In the genomic region with DNA sequence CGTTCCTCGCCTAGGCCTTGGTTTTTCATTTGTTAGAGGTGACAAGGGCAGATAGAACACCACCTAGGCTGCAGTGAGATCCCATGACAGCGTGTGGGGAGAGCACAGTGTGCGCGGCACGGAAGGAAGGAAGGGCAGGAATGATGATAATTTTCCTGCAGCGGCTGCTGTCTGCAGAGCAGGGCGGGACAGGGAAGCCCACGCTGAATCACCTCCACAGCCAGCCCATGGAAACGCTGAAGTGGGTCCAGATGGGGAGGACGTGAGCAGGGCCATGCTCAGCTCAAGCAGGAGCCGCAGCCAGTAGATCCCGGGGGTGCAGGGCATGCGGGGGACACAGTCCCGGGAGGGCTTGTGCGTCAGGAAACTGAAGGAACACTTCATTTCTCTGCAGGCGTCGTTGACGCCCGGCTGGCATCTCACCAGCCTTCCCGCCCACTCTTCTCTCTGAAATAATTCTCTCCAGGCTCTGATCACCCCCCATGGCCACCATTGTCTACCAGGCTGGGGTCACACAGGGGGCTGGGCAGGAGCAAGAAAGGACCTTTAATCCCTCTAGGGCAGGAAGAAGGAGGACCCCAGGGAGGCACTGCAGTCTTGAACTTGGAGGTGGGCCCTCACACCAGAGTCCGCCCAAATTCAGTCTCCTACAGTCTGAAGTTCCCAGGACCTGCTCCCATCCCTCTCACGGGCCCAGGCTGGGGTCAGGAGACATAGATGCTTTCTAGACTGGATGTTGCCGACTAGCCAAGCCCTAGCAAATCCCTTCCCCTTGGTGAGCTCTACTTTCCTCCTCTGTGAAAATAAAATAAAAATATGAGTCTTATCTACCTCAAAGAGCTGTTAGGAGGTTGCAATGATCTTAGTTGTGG, we compare ENCODE assay signal across 10 cellular contexts. TPM values are rescaled to one million over a fixed set of nuclear protein-coding genes. Genes with fewer than 3 reads are reported as not detected.
A peak's percentile ranks its signal among the peaks of the same experiment; 100 is the strongest.
DNase-seq lines count a peak whose midpoint lies in the region; ATAC-seq, FAIRE-seq and TF ChIP-seq lines count a peak whose summit lies in the region.
"Had no signal": no experiment of that assay in that cellular context is flagged by ENCODE, and none has a peak within 500 bp of the region (broad histone marks: within the 10 kb centered on the region; RNA-seq: fewer than 3 reads in every experiment).

No MANE protein-coding gene starts in this region.

- no peaks in the 10 kb centered on the region for H3K27me3 ChIP-seq in stomach

- no peaks in the 10 kb centered on the region for H3K36me3 ChIP-seq in kidney (ENCODE audit: control insufficient read depth in 1 of 2, insufficient read depth in 2 of 2, low read length in 2 of 2)
- no peaks in the 10 kb centered on the region for H3K36me3 ChIP-seq in stomach

- ATAC-seq in GM21515 (IDR thresholded peaks at IDR 0.05; ENCODE audit: unreplicated experiment), result no peak
- ATAC-seq in stimulated activated naive B cell treated with anti-CD40 and anti-IgM and Interleukin-4, amounts not matched to agents 10 μg/mL and 1 μg/mL and 100 μg/mL, for 72 hours (replicated peaks), result no peak

- no peak overlapping the region for H3K9ac ChIP-seq in kidney (ENCODE audit: low read length in 2 of 2)

- no peak overlapping the region for H3K4me3 Mint-ChIP-seq in stimulated activated naive B cell treated with anti-CD40 and anti-IgM and Interleukin-4, amounts not matched to agents 10 μg/mL and 1 μg/mL and 100 μg/mL, for 72 hours
- H3K4me3 Mint-ChIP-seq: neural crest cell had no signal

- H3K36me3 Mint-ChIP-seq in stimulated activated naive B cell treated with anti-CD40 and anti-IgM and Interleukin-4, amounts not matched to agents 10 μg/mL and 1 μg/mL and 100 μg/mL, for 72 hours, result no peaks in the 10 kb centered on the region

- peaks cover 19 to 20% of the 10 kb centered on the region in 2 donors for H3K4me1 Mint-ChIP-seq in stimulated activated naive B cell treated with anti-CD40 and anti-IgM and Interleukin-4, amounts not matched to agents 10 μg/mL and 1 μg/mL and 100 μg/mL, for 72 hours

- 67 to 82% (median 70%) methylated on average over 23 to 24 of the region's 24 CpGs for WGBS in stomach, 5 donors

- no peak for TF ChIP-seq POLR2A in stomach (IDR thresholded peaks at IDR 0.05)

- TF ChIP-seq CTCF in kidney (IDR thresholded peaks at IDR 0.05; ENCODE audit: borderline replicate concordance, extremely low read depth, insufficient read depth) (no peak), stomach (IDR thresholded peaks at IDR 0.05) (no peak)

- H3K9me3 ChIP-seq in kidney (ENCODE audit: control insufficient read depth in 1 of 2, low read length in 2 of 2) (no peaks in the 10 kb centered on the region), stomach (no peaks in the 10 kb centered on the region)

- H3K9me3 Mint-ChIP-seq in stimulated activated naive B cell treated with anti-CD40 and anti-IgM and Interleukin-4, amounts not matched to agents 10 μg/mL and 1 μg/mL and 100 μg/mL, for 72 hours, result no peaks in the 10 kb centered on the region
- H3K9me3 Mint-ChIP-seq: neural crest cell had no signal

- H3K4me1 ChIP-seq in kidney (ENCODE audit: control insufficient read depth in 1 of 2, insufficient read depth in 1 of 2, low read depth in 1 of 2, low read length in 2 of 2), result peaks cover 19 to 39% of the 10 kb centered on the region in 2 donors
- H3K4me1 ChIP-seq in stomach, result peaks cover 53 to 70% (median 58%) of the 10 kb centered on the region in 4 donors

- no peak overlapping the region for H3K4me3 ChIP-seq in kidney (ENCODE audit: low read length in 2 of 2)
- no peak overlapping the region for H3K4me3 ChIP-seq in stomach

- H3K27ac Mint-ChIP-seq in stimulated activated naive B cell treated with anti-CD40 and anti-IgM and Interleukin-4, amounts not matched to agents 10 μg/mL and 1 μg/mL and 100 μg/mL, for 72 hours, result no peak overlapping the region

- peaks cover 8 to 9% of the 10 kb centered on the region in 2 donors for H3K27me3 Mint-ChIP-seq in stimulated activated naive B cell treated with anti-CD40 and anti-IgM and Interleukin-4, amounts not matched to agents 10 μg/mL and 1 μg/mL and 100 μg/mL, for 72 hours

- DNase-seq in GM03348 (ENCODE audit: low spot score) (peak; percentile 83), dermis blood vessel endothelial cell (peak; percentile 72), kidney (peak; percentile 86), stomach (no peak), amniotic stem cell (lab: John Stamatoyannopoulos, UW) (no peak)
- no peak for DNase-seq in stimulated activated naive B cell treated with anti-CD40 and anti-IgM and Interleukin-4, amounts not matched to agents 10 μg/mL and 1 μg/mL and 100 μg/mL, for 72 hours
- DNase-seq in activated CD4-positive, CD25-positive, alpha-beta regulatory T cell treated with anti-CD3 and anti-CD28 coated beads, Interleukin-2, amount 50 U/mL, for 72 hours, result no peak
- DNase-seq: KBM-7 had no signal

- H3K27ac ChIP-seq in kidney (ENCODE audit: low read depth in 2 of 2, low read length in 2 of 2) (peak overlapping the region; percentile 47 to 49), stomach (peak overlapping the region; percentile 34 to 88 (median 66))

- no peak for TF ChIP-seq EP300 in stomach (IDR thresholded peaks at IDR 0.05)

- intact Hi-C loops in kidney (cut with DNase I), result no loop called here
- intact Hi-C loops in stomach (cut with DNase I; ENCODE audit: low total_unique reads), result no loop called here

- FAIRE-seq in kidney (lab: Jason Lieb, UNC), result no peak

RNA-seq across cellular contexts. Expression of gene SYNPO, which starts 20.9 kb away (rescaled TPM):
- total RNA-seq in dermis blood vessel endothelial cell (14.6 and 19.1 TPM in 2 replicates), kidney (87.6 TPM), stomach (10 to 100 TPM in 3 of 5 donors, 1 to 10 TPM in 2; 3.7 to 52.7 (median 20.1) TPM)
- polyA plus RNA-seq in kidney (ENCODE audit: insufficient read depth, low read depth, low replicate concordance) (46.3 TPM), stomach (10 to 100 TPM; 12.6 to 42.3 (median 23.2) TPM)

RNA-seq across cellular contexts. Expression of gene MYOZ3, which starts 41.5 kb away (rescaled TPM):
- total RNA-seq in dermis blood vessel endothelial cell (0.17 and 0.37 TPM in 2 replicates), kidney (0.66 TPM), stomach (under 1 TPM in 1 of 5 donors, not detected in 4; 0.55 TPM)
- polyA plus RNA-seq in kidney (ENCODE audit: insufficient read depth, low read depth, low replicate concordance) (1.3 TPM), stomach (1 to 10 TPM in 1 of 3 donors, under 1 TPM in 2; 0.23 to 1.8 (median 0.50) TPM)

Comparison
In these comparisons a context has a peak if more than half of its experiments do, and no peak if none do; other contexts are left out.
1. DNase-seq: peak in GM03348 (single experiment), dermis blood vessel endothelial cell (single experiment) and kidney (single experiment); none in stomach (single experiment), amniotic stem cell (single experiment), stimulated activated naive B cell treated with anti-CD40 and anti-IgM and Interleukin-4, amounts not matched to agents 10 μg/mL and 1 μg/mL and 100 μg/mL, for 72 hours (single experiment) and activated CD4-positive, CD25-positive, alpha-beta regulatory T cell treated with anti-CD3 and anti-CD28 coated beads, Interleukin-2, amount 50 U/mL, for 72 hours (single experiment).